In the genomic region with DNA sequence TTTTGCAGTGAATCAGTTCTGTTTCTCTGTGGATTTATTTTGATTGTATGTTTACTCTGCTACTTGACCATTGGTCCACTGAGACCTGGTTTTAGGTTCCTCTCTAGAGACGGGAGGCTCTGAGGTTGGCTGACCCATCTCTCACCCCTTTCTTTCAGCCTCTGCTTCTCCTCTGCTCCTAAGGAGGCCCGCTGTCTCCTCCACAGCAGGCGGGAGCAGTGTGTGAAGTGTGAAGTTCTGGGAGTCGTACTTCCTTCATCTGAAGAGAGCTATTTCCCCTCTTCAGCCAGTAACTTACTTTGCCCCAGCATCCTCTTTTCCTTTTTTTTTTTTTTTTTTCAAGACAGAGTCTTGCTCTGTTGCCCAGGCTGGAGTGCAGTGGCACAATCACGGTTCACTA, we compare ENCODE assay signal across 1 cellular context.
TF ChIP-seq lines count a peak whose summit lies in the region.

No MANE protein-coding gene starts in this region.

TF ChIP-seq in IMR-90, 13 proteins besides CTCF, POLR2A, EP300 and RAD21:
- TF ChIP-seq MXI1 (IDR thresholded peaks at IDR 0.05; ENCODE audit: borderline replicate concordance, low read depth, low read length) = no peak
- no peak for TF ChIP-seq NFE2L2 (IDR thresholded peaks at IDR 0.05; ENCODE audit: low read depth, low read length)
- TF ChIP-seq BHLHE40 (IDR thresholded peaks at IDR 0.05; ENCODE audit: low read depth, low read length) = no peak
- no peak for TF ChIP-seq FOS (IDR thresholded peaks at IDR 0.05; ENCODE audit: low read depth, low read length)
- no peak for TF ChIP-seq RFX5 (IDR thresholded peaks at IDR 0.05; ENCODE audit: low read depth, low read length)
- no peak for TF ChIP-seq CHD1 (IDR thresholded peaks at IDR 0.05; ENCODE audit: low read depth, low read length)
- no peak for TF ChIP-seq MAFK (IDR thresholded peaks at IDR 0.05; ENCODE audit: low read depth, low read length)
- TF ChIP-seq CEBPB (IDR thresholded peaks at IDR 0.05; ENCODE audit: low read depth, low read length) = no peak
- TF ChIP-seq MAZ (IDR thresholded peaks at IDR 0.05; ENCODE audit: borderline replicate concordance, low read depth, low read length) = no peak
- TF ChIP-seq, protein P1, sequence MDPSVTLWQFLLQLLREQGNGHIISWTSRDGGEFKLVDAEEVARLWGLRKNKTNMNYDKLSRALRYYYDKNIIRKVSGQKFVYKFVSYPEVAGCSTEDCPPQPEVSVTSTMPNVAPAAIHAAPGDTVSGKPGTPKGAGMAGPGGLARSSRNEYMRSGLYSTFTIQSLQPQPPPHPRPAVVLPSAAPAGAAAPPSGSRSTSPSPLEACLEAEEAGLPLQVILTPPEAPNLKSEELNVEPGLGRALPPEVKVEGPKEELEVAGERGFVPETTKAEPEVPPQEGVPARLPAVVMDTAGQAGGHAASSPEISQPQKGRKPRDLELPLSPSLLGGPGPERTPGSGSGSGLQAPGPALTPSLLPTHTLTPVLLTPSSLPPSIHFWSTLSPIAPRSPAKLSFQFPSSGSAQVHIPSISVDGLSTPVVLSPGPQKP (IDR thresholded peaks at IDR 0.05; ENCODE audit: borderline replicate concordance, low read depth, low read length) = no peak
- no peak for TF ChIP-seq SMC3 (IDR thresholded peaks at IDR 0.05; ENCODE audit: low read depth, low read length)
- TF ChIP-seq, protein P2, sequence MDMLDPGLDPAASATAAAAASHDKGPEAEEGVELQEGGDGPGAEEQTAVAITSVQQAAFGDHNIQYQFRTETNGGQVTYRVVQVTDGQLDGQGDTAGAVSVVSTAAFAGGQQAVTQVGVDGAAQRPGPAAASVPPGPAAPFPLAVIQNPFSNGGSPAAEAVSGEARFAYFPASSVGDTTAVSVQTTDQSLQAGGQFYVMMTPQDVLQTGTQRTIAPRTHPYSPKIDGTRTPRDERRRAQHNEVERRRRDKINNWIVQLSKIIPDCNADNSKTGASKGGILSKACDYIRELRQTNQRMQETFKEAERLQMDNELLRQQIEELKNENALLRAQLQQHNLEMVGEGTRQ (IDR thresholded peaks at IDR 0.05; ENCODE audit: low read depth, low read length) = no peak
- no peak for TF ChIP-seq RCOR1 (IDR thresholded peaks at IDR 0.05; ENCODE audit: insufficient replicate concordance, low read length)
